6 cellular contexts compared by ENCODE assay signal in genomic region chrX:1809581-1809980, GRCh38.
"Had no signal": no experiment of that assay in that cellular context is flagged by ENCODE, and none has a peak within 500 bp of the region (broad histone marks: within the 10 kb centered on the region; RNA-seq: fewer than 3 reads in every experiment).

No MANE protein-coding gene starts in this region.

- H3K4me3 Mint-ChIP-seq: H9 had no signal

- ATAC-seq: K562 had no signal

- DNase-seq: GM23248, GOT3, H9, HCEC 1CT, IMR-90 had no signal

- H3K27ac ChIP-seq: GM23248 had no signal

- H3K27ac Mint-ChIP-seq: H9 had no signal

- H3K9me3 Mint-ChIP-seq: H9 had no signal

- H3K4me3 ChIP-seq: GM23248, K562 had no signal
